In the genomic region with DNA sequence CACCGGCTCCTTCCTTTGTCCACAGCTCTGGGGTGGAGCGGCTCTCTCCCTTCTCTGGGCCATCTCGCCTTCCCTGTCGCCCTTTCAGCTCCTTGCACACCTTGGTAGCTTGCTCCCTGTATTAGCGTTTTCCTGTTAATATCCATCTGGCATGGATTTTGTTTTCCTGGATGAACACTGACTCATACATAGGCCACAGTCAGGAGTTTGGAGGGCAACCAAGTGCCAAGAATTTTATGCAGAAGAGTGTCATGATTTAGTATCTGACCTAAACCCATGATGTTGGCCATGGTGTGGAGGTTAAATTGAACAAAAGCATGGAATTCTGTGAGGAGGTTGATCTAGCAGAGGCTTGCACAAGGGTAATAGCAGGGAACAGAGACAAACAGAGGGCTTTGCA, we compare ENCODE assay signal across 30 cellular contexts.
DNase-seq lines count a peak whose midpoint lies in the region; ATAC-seq and TF ChIP-seq lines count a peak whose summit lies in the region.
"Had no signal": no experiment of that assay in that cellular context is flagged by ENCODE, and none has a peak within 500 bp of the region (broad histone marks: within the 10 kb centered on the region; RNA-seq: fewer than 3 reads in every experiment).

No MANE protein-coding gene starts in this region.

- BruUV-seq in PC-3 (replicated peaks; lab: Mats Ljungman, UMichigan) = no TSS peak

- CTCF ChIA-PET in PC-3 (lab: Charles Lee) = no interaction called here

- H3K27me3 ChIP-seq in PC-3 (ENCODE audit: low read length) (no peaks in the 10 kb centered on the region), colonic mucosa (no peaks in the 10 kb centered on the region)
- H3K27me3 ChIP-seq: BE2C, thyroid gland had no signal

- H2AFZ ChIP-seq in PC-3 (ENCODE audit: low read length) = peak overlapping the region; percentile 28; the same call in 1 of the 2 replicates

- no peaks in the 10 kb centered on the region for H3K79me2 ChIP-seq in PC-3 (ENCODE audit: low read length)

- intact Hi-C loops in PC-3 (cut with micrococcal nuclease) = no loop called here
- intact Hi-C loops in colonic mucosa (cut with DNase I) = no loop called here

- POLR2A ChIA-PET in PC-3 (lab: Charles Lee; ENCODE audit: unreplicated experiment) = no interaction called here

- H3K4me3 ChIP-seq in PC-3 (ENCODE audit: low read length) = no peak overlapping the region
- H3K4me3 ChIP-seq in colonic mucosa = no peak overlapping the region
- H3K4me3 ChIP-seq: gastroesophageal sphincter, left ventricle myocardium inferior, SK-N-MC, stomach, thyroid gland had no signal

- H3K27ac ChIP-seq in PC-3 (ENCODE audit: low read length) = peak overlapping the region; percentile 25; the same call in 1 of the 2 replicates
- no peak overlapping the region for H3K27ac ChIP-seq in colonic mucosa
- H3K27ac ChIP-seq: gastroesophageal sphincter, left ventricle myocardium inferior, SK-N-MC, stomach, thyroid gland had no signal

- H3K4me1 ChIP-seq in PC-3 (ENCODE audit: insufficient read depth, low read length) (peaks cover 18% of the 10 kb centered on the region), colonic mucosa (no peaks in the 10 kb centered on the region)
- H3K4me1 ChIP-seq: BE2C, gastroesophageal sphincter, left ventricle myocardium inferior, stomach, thyroid gland had no signal

- no peaks in the 10 kb centered on the region for H3K36me3 ChIP-seq in PC-3 (ENCODE audit: low read depth, low read length)
- H3K36me3 ChIP-seq in colonic mucosa = no peaks in the 10 kb centered on the region
- H3K36me3 ChIP-seq: BE2C, gastroesophageal sphincter, left ventricle myocardium inferior, stomach, thyroid gland had no signal

- H3F3A ChIP-seq in PC-3 (ENCODE audit: low read length, unreplicated experiment) = no peaks in the 10 kb centered on the region

- in situ Hi-C loops in Caki2 (cut with HindIII; ENCODE audit: low pct_unique_long_range_greater_than_20kb, low sequenced_read_pairs) = no loop called here

- H3K9me3 ChIP-seq in PC-3 (ENCODE audit: low read length) (no peaks in the 10 kb centered on the region), colonic mucosa (no peaks in the 10 kb centered on the region)
- H3K9me3 ChIP-seq: BE2C, gastroesophageal sphincter, left ventricle myocardium inferior, stomach, thyroid gland had no signal

- H3K9ac ChIP-seq in PC-3 (ENCODE audit: low read length) (no peak overlapping the region), colonic mucosa (ENCODE audit: low read depth in 2 of 2, low read length in 2 of 2) (no peak overlapping the region)

- no peaks in the 10 kb centered on the region for H3K9me2 ChIP-seq in PC-3 (replicated peaks; ENCODE audit: low read length)

- peak overlapping the region; percentile 45 for H3K4me2 ChIP-seq in PC-3 (ENCODE audit: low read length)

- H4K20me1 ChIP-seq in PC-3 (ENCODE audit: low read length) = no peaks in the 10 kb centered on the region

- peak; percentile 65 for DNase-seq in Caki2 (ENCODE audit: low read depth)
- DNase-seq in PC-3 = peak; percentile 67
- peak; percentile 67 for DNase-seq in cerebellar cortex (ENCODE audit: low spot score)
- peak; percentile 4 for DNase-seq in iris pigment epithelial cell (ENCODE audit: low read depth)
- no peak for DNase-seq in colonic mucosa
- no peak for DNase-seq in stimulated activated CD4-positive, alpha-beta T cell treated with anti-CD3 and anti-CD28 coated beads, Interleukin-4, amount 100 ng/mL, for 1 hour
- DNase-seq in 8988T = no peak
- DNase-seq in activated CD4-positive, alpha-beta T cell treated with anti-CD3 and anti-CD28 coated beads, Interleukin-2, amount 50 U/mL, for 48 hours = no peak
- DNase-seq: activated CD8-positive, alpha-beta T cell treated with anti-CD3 and anti-CD28 coated beads, Interleukin-2, amount 10 ng/mL, durations not matched to agents 7 days and 5 days; activated gamma-delta T cell; activated naive CD8-positive, alpha-beta T cell treated with anti-CD3 and anti-CD28 coated beads, Interleukin-2, amount 10 ng/mL, durations not matched to agents 7 days and 5 days; BE2C; CD8-positive, alpha-beta memory T cell; effector memory CD4-positive, alpha-beta T cell; H9; hippocampal formation; immature natural killer cell; left ventricle myocardium inferior; midbrain; naive thymus-derived CD4-positive, alpha-beta T cell; NCI-H1092 treated with DMSO at 0.1 percent for 48 hours; NCI-H1930; NCI-H526 treated with DMSO at 0.1 percent for 48 hours; nucleus accumbens; stomach; T-helper 17 cell; thyroid gland had no signal

- ATAC-seq in PC-3 = peak; percentile 79
- ATAC-seq: activated CD8-positive, alpha-beta T cell treated with anti-CD3 and anti-CD28 coated beads, Interleukin-2, amount 10 ng/mL, durations not matched to agents 7 days and 5 days; esophagus mucosa; gastroesophageal sphincter; naive thymus-derived CD4-positive, alpha-beta T cell; T-helper 17 cell had no signal

- TF ChIP-seq CTCF in PC-3 (conservative IDR thresholded peaks at IDR 0.05; ENCODE audit: low read depth, low read length) (no peak), colonic mucosa (IDR thresholded peaks at IDR 0.05) (no peak)

Comparison
In these comparisons a context has a peak if more than half of its experiments do, and no peak if none do; other contexts are left out.
1. DNase-seq: peak in Caki2 (single experiment), PC-3 (single experiment), cerebellar cortex (single experiment) and iris pigment epithelial cell (single experiment); none in colonic mucosa (single experiment), stimulated activated CD4-positive, alpha-beta T cell treated with anti-CD3 and anti-CD28 coated beads, Interleukin-4, amount 100 ng/mL, for 1 hour (single experiment), 8988T (single experiment) and activated CD4-positive, alpha-beta T cell treated with anti-CD3 and anti-CD28 coated beads, Interleukin-2, amount 50 U/mL, for 48 hours (0 of 2).